8 cellular contexts compared by ENCODE assay signal in the genomic region with DNA sequence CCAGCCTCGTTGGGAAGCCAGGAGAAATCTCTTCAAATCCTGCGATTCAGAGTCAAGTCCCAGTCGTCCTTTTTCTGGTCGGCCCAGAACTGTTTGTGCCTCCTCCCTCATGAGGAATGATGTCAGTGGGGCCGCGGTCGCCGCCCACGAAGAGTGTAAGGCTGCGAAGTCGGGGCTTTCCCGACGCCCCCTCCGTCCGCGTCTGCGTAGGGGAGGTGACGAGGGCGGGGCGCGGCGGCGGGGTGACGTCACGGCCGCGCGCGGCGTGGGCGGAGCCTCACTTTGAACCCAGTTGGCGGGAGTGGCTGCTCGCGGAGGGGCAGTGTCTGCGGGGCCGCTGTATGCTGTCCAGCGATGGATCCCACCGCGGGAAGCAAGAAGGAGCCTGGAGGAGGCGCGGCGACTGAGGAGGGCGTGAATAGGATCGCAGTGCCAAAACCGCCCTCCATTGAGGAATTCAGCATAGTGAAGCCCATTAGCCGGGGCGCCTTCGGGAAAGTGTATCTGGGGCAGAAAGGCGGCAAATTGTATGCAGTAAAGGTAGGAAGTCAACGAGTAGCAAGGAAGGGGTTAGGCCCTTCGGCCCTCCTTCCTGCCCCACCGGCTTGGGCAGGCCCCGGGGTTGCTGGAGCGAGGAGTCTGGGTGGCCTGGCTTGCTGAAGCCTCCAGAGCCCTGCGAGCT. TPM values are rescaled to one million over a fixed set of nuclear protein-coding genes. Genes with fewer than 3 reads are reported as not detected.
DNase-seq lines count a peak whose midpoint lies in the region; ATAC-seq and TF ChIP-seq lines count a peak whose summit lies in the region.

Gene MASTL (plus strand): TSS at position 280 of the 682 bp plus-strand sequence. CDS start 75 bp downstream, at position 355.

- peak; percentile 90 for ATAC-seq in stimulated activated naive CD8-positive, alpha-beta T cell treated with anti-CD3 and anti-CD28 coated beads, Interleukin-15, amount 100 ng/mL, for 72 hours

- H3K9ac ChIP-seq in ES-I3 (ENCODE audit: low read depth, low read length) = peak within 1 kb of the TSS; percentile 82
- H3K9ac ChIP-seq in GM23248 = peak within 1 kb of the TSS; percentile 91
- peak within 1 kb of the TSS; percentile 89 for H3K9ac ChIP-seq in Karpas-422 (ENCODE audit: low read length)
- H3K9ac ChIP-seq in neural cell (ENCODE audit: low read length) = peak within 1 kb of the TSS; percentile 97

- no peaks in the 10 kb centered on the region for H3K9me3 Mint-ChIP-seq in stimulated activated naive CD8-positive, alpha-beta T cell treated with anti-CD3 and anti-CD28 coated beads, Interleukin-15, amount 100 ng/mL, for 72 hours

- TF ChIP-seq POLR2A in Raji (IDR thresholded peaks at IDR 0.05; ENCODE audit: insufficient read depth, low read depth, low read length) = peak; percentile 86

- H3K79me2 ChIP-seq in GM23248 (ENCODE audit: insufficient read depth) (peaks cover 76% of the 10 kb centered on the region), Karpas-422 (ENCODE audit: low read length) (peaks cover 89% of the 10 kb centered on the region), neural cell (replicated peaks; ENCODE audit: insufficient read depth, low read length) (peaks cover 50% of the 10 kb centered on the region)

- H3K9me3 ChIP-seq in ES-I3 (ENCODE audit: control insufficient read depth, insufficient read depth, low read length) = no peaks in the 10 kb centered on the region
- H3K9me3 ChIP-seq in GM23248 (ENCODE audit: low read depth) = no peaks in the 10 kb centered on the region
- H3K9me3 ChIP-seq in Karpas-422 (ENCODE audit: low read length) = no peaks in the 10 kb centered on the region
- H3K9me3 ChIP-seq in neural cell (ENCODE audit: low read length) = no peaks in the 10 kb centered on the region

- H3K9me2 ChIP-seq in GM23248 (ENCODE audit: insufficient read depth) = no peaks in the 10 kb centered on the region
- no peaks in the 10 kb centered on the region for H3K9me2 ChIP-seq in Karpas-422 (replicated peaks; ENCODE audit: insufficient read depth, low read length)
- H3K9me2 ChIP-seq in neural cell (ENCODE audit: insufficient read depth, low read length) = no peaks in the 10 kb centered on the region

- peaks cover 17% of the 10 kb centered on the region for H3K36me3 ChIP-seq in ES-I3 (ENCODE audit: insufficient read depth, low read length)
- no peaks in the 10 kb centered on the region for H3K36me3 ChIP-seq in GM23248 (ENCODE audit: low read depth)
- H3K36me3 ChIP-seq in Karpas-422 (ENCODE audit: insufficient read depth, low read length) = peaks cover 35% of the 10 kb centered on the region
- H3K36me3 ChIP-seq in neural cell (ENCODE audit: insufficient read depth, low read length) = no peaks in the 10 kb centered on the region

- in situ Hi-C loops in GM23248 (cut with MboI) = no loop called here

- H2AFZ ChIP-seq in GM23248 = peak within 1 kb of the TSS; percentile 88
- H2AFZ ChIP-seq in Karpas-422 (ENCODE audit: low read length) = peak within 1 kb of the TSS; percentile 49; the same call in 1 of the 2 replicates
- H2AFZ ChIP-seq in neural cell (ENCODE audit: low read depth, low read length) = peak within 1 kb of the TSS; percentile 99

- no peak for TF ChIP-seq RAD21 in neural cell (conservative IDR thresholded peaks at IDR 0.05)

- H3F3A ChIP-seq in GM23248 (ENCODE audit: insufficient read depth) = peaks cover 15% of the 10 kb centered on the region
- peaks cover 9% of the 10 kb centered on the region for H3F3A ChIP-seq in neural cell (ENCODE audit: insufficient read depth, low read length, poor library complexity, severe bottlenecking)

- TF ChIP-seq EP300 in neural cell (conservative IDR thresholded peaks at IDR 0.05; ENCODE audit: poor library complexity, severe bottlenecking) = peak; percentile 55

- TF ChIP-seq CTCF in fibroblast of villous mesenchyme (IDR thresholded peaks at IDR 0.05; ENCODE audit: insufficient read depth, low read depth, low read length) (no peak), neural cell (IDR thresholded peaks at IDR 0.05; ENCODE audit: poor library complexity, severe bottlenecking) (no peak)

- WGBS in GM23248 (ENCODE audit: low coverage in 1 of 2, low lambda C conversion rate in 2 of 2, missing lambda C conversion rate in 2 of 2), 2 experiments = 0 to 1% methylated on average over 43 to 54 of the region's 55 CpGs

- peaks cover 48% of the 10 kb centered on the region for H3K4me1 Mint-ChIP-seq in stimulated activated naive CD8-positive, alpha-beta T cell treated with anti-CD3 and anti-CD28 coated beads, Interleukin-15, amount 100 ng/mL, for 72 hours

- no peaks in the 10 kb centered on the region for H3K27me3 ChIP-seq in GM23248 (replicated peaks; ENCODE audit: insufficient read depth)
- no peaks in the 10 kb centered on the region for H3K27me3 ChIP-seq in Karpas-422 (ENCODE audit: low read length)
- no peaks in the 10 kb centered on the region for H3K27me3 ChIP-seq in neural cell (ENCODE audit: insufficient read depth, low read depth, low read length)

- H3K27ac Mint-ChIP-seq in stimulated activated naive CD8-positive, alpha-beta T cell treated with anti-CD3 and anti-CD28 coated beads, Interleukin-15, amount 100 ng/mL, for 72 hours = peak within 1 kb of the TSS; percentile 100

- H3K4me3 ChIP-seq in GM23248 (peak within 1 kb of the TSS; percentile 92), Karpas-422 (ENCODE audit: low read length) (peak within 1 kb of the TSS; percentile 82), fibroblast of villous mesenchyme (ENCODE audit: low read depth, low read length) (peak within 1 kb of the TSS; percentile 80), neural cell (ENCODE audit: low read length) (peak within 1 kb of the TSS; percentile 98)

- no peaks in the 10 kb centered on the region for H3K4me1 ChIP-seq in ES-I3 (ENCODE audit: insufficient read depth, low read length)
- peaks cover 10% of the 10 kb centered on the region; the same call in 1 of the 2 replicates for H3K4me1 ChIP-seq in GM23248 (ENCODE audit: insufficient read depth)
- peaks cover 33% of the 10 kb centered on the region for H3K4me1 ChIP-seq in Karpas-422 (ENCODE audit: low read length)

- peak within 1 kb of the TSS; percentile 100 for H3K4me2 ChIP-seq in GM23248 (ENCODE audit: unreplicated experiment)
- H3K4me2 ChIP-seq in Karpas-422 (ENCODE audit: low read depth, low read length, poor library complexity, severe bottlenecking) = peak within 1 kb of the TSS; percentile 89
- peak within 1 kb of the TSS; percentile 93 for H3K4me2 ChIP-seq in neural cell (ENCODE audit: low read length)

- H4K20me1 ChIP-seq in GM23248 (ENCODE audit: insufficient read depth) = peaks cover 8% of the 10 kb centered on the region; the same call in 1 of the 2 replicates
- peaks cover 25% of the 10 kb centered on the region for H4K20me1 ChIP-seq in Karpas-422 (ENCODE audit: insufficient read depth, low read depth, low read length)
- no peaks in the 10 kb centered on the region for H4K20me1 ChIP-seq in neural cell (ENCODE audit: insufficient read depth)

- peak within 1 kb of the TSS; percentile 96 to 100 for H3K4me3 Mint-ChIP-seq in stimulated activated naive CD8-positive, alpha-beta T cell treated with anti-CD3 and anti-CD28 coated beads, Interleukin-15, amount 100 ng/mL, for 72 hours

- H3K27ac ChIP-seq in GM23248 (peak within 1 kb of the TSS; percentile 96), Karpas-422 (ENCODE audit: low read length) (peak within 1 kb of the TSS; percentile 90), neural cell (ENCODE audit: low read length) (peak within 1 kb of the TSS; percentile 99)

- peak; percentile 98 for DNase-seq in GM23248
- DNase-seq in Karpas-422 = peak; percentile 97
- peak; percentile 93 for DNase-seq in activated gamma-delta T cell treated with Interleukin-2 at 50 U/mL for 16 hours
- DNase-seq in fibroblast of villous mesenchyme (ENCODE audit: low read depth) = peak; percentile 96
- peak; percentile 95 to 96 for DNase-seq in stimulated activated naive CD8-positive, alpha-beta T cell treated with anti-CD3 and anti-CD28 coated beads, Interleukin-15, amount 100 ng/mL, for 72 hours

- no peaks in the 10 kb centered on the region for H3K27me3 Mint-ChIP-seq in stimulated activated naive CD8-positive, alpha-beta T cell treated with anti-CD3 and anti-CD28 coated beads, Interleukin-15, amount 100 ng/mL, for 72 hours

TF ChIP-seq in neural cell, 6 proteins besides CTCF, POLR2A, EP300 and RAD21 (continues in another document):
- TF ChIP-seq, protein P1, sequence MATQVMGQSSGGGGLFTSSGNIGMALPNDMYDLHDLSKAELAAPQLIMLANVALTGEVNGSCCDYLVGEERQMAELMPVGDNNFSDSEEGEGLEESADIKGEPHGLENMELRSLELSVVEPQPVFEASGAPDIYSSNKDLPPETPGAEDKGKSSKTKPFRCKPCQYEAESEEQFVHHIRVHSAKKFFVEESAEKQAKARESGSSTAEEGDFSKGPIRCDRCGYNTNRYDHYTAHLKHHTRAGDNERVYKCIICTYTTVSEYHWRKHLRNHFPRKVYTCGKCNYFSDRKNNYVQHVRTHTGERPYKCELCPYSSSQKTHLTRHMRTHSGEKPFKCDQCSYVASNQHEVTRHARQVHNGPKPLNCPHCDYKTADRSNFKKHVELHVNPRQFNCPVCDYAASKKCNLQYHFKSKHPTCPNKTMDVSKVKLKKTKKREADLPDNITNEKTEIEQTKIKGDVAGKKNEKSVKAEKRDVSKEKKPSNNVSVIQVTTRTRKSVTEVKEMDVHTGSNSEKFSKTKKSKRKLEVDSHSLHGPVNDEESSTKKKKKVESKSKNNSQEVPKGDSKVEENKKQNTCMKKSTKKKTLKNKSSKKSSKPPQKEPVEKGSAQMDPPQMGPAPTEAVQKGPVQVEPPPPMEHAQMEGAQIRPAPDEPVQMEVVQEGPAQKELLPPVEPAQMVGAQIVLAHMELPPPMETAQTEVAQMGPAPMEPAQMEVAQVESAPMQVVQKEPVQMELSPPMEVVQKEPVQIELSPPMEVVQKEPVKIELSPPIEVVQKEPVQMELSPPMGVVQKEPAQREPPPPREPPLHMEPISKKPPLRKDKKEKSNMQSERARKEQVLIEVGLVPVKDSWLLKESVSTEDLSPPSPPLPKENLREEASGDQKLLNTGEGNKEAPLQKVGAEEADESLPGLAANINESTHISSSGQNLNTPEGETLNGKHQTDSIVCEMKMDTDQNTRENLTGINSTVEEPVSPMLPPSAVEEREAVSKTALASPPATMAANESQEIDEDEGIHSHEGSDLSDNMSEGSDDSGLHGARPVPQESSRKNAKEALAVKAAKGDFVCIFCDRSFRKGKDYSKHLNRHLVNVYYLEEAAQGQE (IDR thresholded peaks at IDR 0.05; ENCODE audit: borderline replicate concordance) = peak; percentile 66
- no peak for TF ChIP-seq SMC3 (conservative IDR thresholded peaks at IDR 0.05; ENCODE audit: poor library complexity)
- peak; percentile 86 for TF ChIP-seq TAF1 (IDR thresholded peaks at IDR 0.05; ENCODE audit: low read depth)
- peak; percentile 95 for TF ChIP-seq POLR2AphosphoS5 (IDR thresholded peaks at IDR 0.05)
- peak; percentile 93 for TF ChIP-seq MXI1 (conservative IDR thresholded peaks at IDR 0.05; ENCODE audit: poor library complexity, severe bottlenecking)

RNA-seq across cellular contexts. Expression of gene MASTL, which starts in this region (rescaled TPM):
- 8.6 and 8.9 TPM in 2 replicates for total RNA-seq in GM23248 (2014; rRNA removed; shearing (Covaris generic))
- polyA plus RNA-seq in GM23248 (2016; fragmentation: Nextera tagmentation; extraction: Ambion mirVana) = 7.4 and 8.4 TPM in 2 replicates
- total RNA-seq in Karpas-422 (2014; rRNA removed; shearing (Covaris generic); ENCODE audit: low replicate concordance) = 18.3 and 21.2 TPM in 2 replicates
- total RNA-seq in fibroblast of villous mesenchyme = 13.2 and 18.6 TPM in 2 replicates
- 7.1 and 7.6 TPM in 2 replicates for polyA plus RNA-seq in neural cell
- polyA minus RNA-seq in neural cell = 12.8 and 13.1 TPM in 2 replicates

Comparison
In these comparisons a context has a peak if more than half of its experiments do, and no peak if none do; other contexts are left out.
1. Peak in every context shown above with its lines: DNase-seq, ATAC-seq, H3K4me3 ChIP-seq and H3K27ac ChIP-seq.
2. H2AFZ ChIP-seq: peak in every context shown above with its lines; median percentile 99 in neural cell; 88 in GM23248; 49 in Karpas-422.